ENCODE assay signal across 12 cellular contexts in genomic region chr10:3936422-3937040, GRCh38.
A peak's percentile ranks its signal among the peaks of the same experiment; 100 is the strongest.
DNase-seq lines count a peak whose midpoint lies in the region; ATAC-seq and TF ChIP-seq lines count a peak whose summit lies in the region.
"Had no signal": no experiment of that assay in that cellular context is flagged by ENCODE, and none has a peak within 500 bp of the region (broad histone marks: within the 10 kb centered on the region; RNA-seq: fewer than 3 reads in every experiment).

No MANE protein-coding gene starts in this region.

- no peaks in the 10 kb centered on the region for H3K9me3 ChIP-seq in heart right ventricle
- no peaks in the 10 kb centered on the region for H3K9me3 ChIP-seq in duodenal mucosa (ENCODE audit: control insufficient read depth in 1 of 2, low read length in 2 of 2)
- no peaks in the 10 kb centered on the region for H3K9me3 ChIP-seq in upper lobe of right lung

- H3K27ac ChIP-seq in heart right ventricle = peak overlapping the region in 9 of 10 donors; percentile 7 to 80 (median 61)
- H3K27ac ChIP-seq in duodenal mucosa (ENCODE audit: low read depth, low read length) = peak overlapping the region; percentile 74
- peak overlapping the region; percentile 43 for H3K27ac ChIP-seq in upper lobe of right lung

- peak overlapping the region; percentile 26 for H3K4me3 Mint-ChIP-seq in natural killer cell treated with Interleukin-12 subunit alpha and Interleukin-12 subunit beta and Interleukin-15 and Interleukin-18, amount 100 ng/mL, for 72 hours
- no peak overlapping the region for H3K4me3 Mint-ChIP-seq in Calu3 (ENCODE audit: low read depth, unreplicated experiment)

- BruUV-seq in Calu3 (replicated peaks; lab: Mats Ljungman, UMichigan) = no TSS peak

- H3K9ac ChIP-seq in duodenal mucosa (ENCODE audit: low read depth in 1 of 2, low read length in 2 of 2) = peak overlapping the region in 1 of 2 donors; percentile 4

- H3K4me3 ChIP-seq in heart right ventricle (no peak overlapping the region), duodenal mucosa (ENCODE audit: low read depth in 1 of 2, low read length in 2 of 2) (peak overlapping the region in 1 of 2 donors; percentile 42), upper lobe of right lung (no peak overlapping the region)

- H3K27ac Mint-ChIP-seq in natural killer cell treated with Interleukin-12 subunit alpha and Interleukin-12 subunit beta and Interleukin-15 and Interleukin-18, amount 100 ng/mL, for 72 hours = peak overlapping the region; percentile 83 to 92
- no peak overlapping the region for H3K27ac Mint-ChIP-seq in Calu3 (ENCODE audit: unreplicated experiment)

- H3K27me3 Mint-ChIP-seq in natural killer cell treated with Interleukin-12 subunit alpha and Interleukin-12 subunit beta and Interleukin-15 and Interleukin-18, amount 100 ng/mL, for 72 hours = peaks cover 0 to 2% of the 10 kb centered on the region in 2 donors
- no peaks in the 10 kb centered on the region for H3K27me3 Mint-ChIP-seq in Calu3 (ENCODE audit: unreplicated experiment)

- peaks cover 50 to 55% of the 10 kb centered on the region in 2 donors for H3K4me1 Mint-ChIP-seq in natural killer cell treated with Interleukin-12 subunit alpha and Interleukin-12 subunit beta and Interleukin-15 and Interleukin-18, amount 100 ng/mL, for 72 hours (ENCODE audit: low read depth in 2 of 2)
- H3K4me1 Mint-ChIP-seq in Calu3 (ENCODE audit: low read depth, unreplicated experiment) = peaks cover 2% of the 10 kb centered on the region

- H3K9me3 Mint-ChIP-seq in natural killer cell treated with Interleukin-12 subunit alpha and Interleukin-12 subunit beta and Interleukin-15 and Interleukin-18, amount 100 ng/mL, for 72 hours = peaks cover 3% of the 10 kb centered on the region
- no peaks in the 10 kb centered on the region for H3K9me3 Mint-ChIP-seq in Calu3 (ENCODE audit: low read depth, unreplicated experiment)

- CTCF ChIA-PET in Calu3 (lab: Charles Lee) = no interaction called here

- TF ChIP-seq CTCF in heart right ventricle (IDR thresholded peaks at IDR 0.05) = no peak
- no peak for TF ChIP-seq CTCF in upper lobe of right lung (IDR thresholded peaks at IDR 0.05)
- TF ChIP-seq CTCF in Calu3 (IDR thresholded peaks at IDR 0.05; ENCODE audit: unreplicated experiment) = no peak

- intact Hi-C loops in heart right ventricle (cut with DNase I) (no loop called here), left cardiac atrium (cut with DNase I) (no loop called here), upper lobe of right lung (cut with DNase I) (no loop called here), Calu3 (cut with micrococcal nuclease; ENCODE audit: unreplicated experiment) (no loop called here)

- no peak for DNase-seq in heart right ventricle
- DNase-seq in left cardiac atrium = no peak
- no peak for DNase-seq in natural killer cell treated with Interleukin-12 subunit alpha and Interleukin-12 subunit beta and Interleukin-15 and Interleukin-18, amount 100 ng/mL, for 72 hours (ENCODE audit: low spot score)
- no peak for DNase-seq in upper lobe of right lung
- DNase-seq in NCI-H774 (lab: John Stamatoyannopoulos, UW) = no peak
- DNase-seq in Calu3 = no peak
- DNase-seq: cortex of kidney, head of caudate nucleus, KBM-7, OCI-M1 had no signal

- H3K36me3 ChIP-seq in heart right ventricle (no peaks in the 10 kb centered on the region), duodenal mucosa (ENCODE audit: control insufficient read depth in 1 of 2, insufficient read depth in 2 of 2, low read length in 2 of 2) (no peaks in the 10 kb centered on the region), upper lobe of right lung (no peaks in the 10 kb centered on the region)

- ATAC-seq in heart right ventricle = no peak
- ATAC-seq in left cardiac atrium = no peak
- peak; percentile 43 to 56 for ATAC-seq in natural killer cell treated with Interleukin-12 subunit alpha and Interleukin-12 subunit beta and Interleukin-15 and Interleukin-18, amount 100 ng/mL, for 72 hours
- ATAC-seq in upper lobe of right lung = no peak
- ATAC-seq in HG03095 (IDR thresholded peaks at IDR 0.05; ENCODE audit: unreplicated experiment) = no peak

- 85 to 94% methylated on average over 7 of the region's 7 CpGs for WGBS in heart right ventricle, 2 donors

- H3K4me1 ChIP-seq in heart right ventricle (peaks cover 0 to 22% (median 10%) of the 10 kb centered on the region in 9 donors), duodenal mucosa (ENCODE audit: control insufficient read depth in 1 of 2, insufficient read depth in 2 of 2, low read length in 2 of 2) (peaks cover 19 to 21% of the 10 kb centered on the region in 2 donors), upper lobe of right lung (peaks cover 3% of the 10 kb centered on the region)

- H3K27me3 ChIP-seq in heart right ventricle (no peaks in the 10 kb centered on the region), duodenal mucosa (ENCODE audit: control insufficient read depth in 1 of 2, insufficient read depth in 2 of 2, low read length in 2 of 2) (no peaks in the 10 kb centered on the region), upper lobe of right lung (no peaks in the 10 kb centered on the region)

- H3K36me3 Mint-ChIP-seq in natural killer cell treated with Interleukin-12 subunit alpha and Interleukin-12 subunit beta and Interleukin-15 and Interleukin-18, amount 100 ng/mL, for 72 hours = peaks cover 8% of the 10 kb centered on the region
- H3K36me3 Mint-ChIP-seq in Calu3 (ENCODE audit: insufficient read depth, unreplicated experiment) = no peaks in the 10 kb centered on the region

Comparison
In these comparisons a context has a peak if more than half of its experiments do, and no peak if none do; other contexts are left out.
1. ATAC-seq: peak in natural killer cell treated with Interleukin-12 subunit alpha and Interleukin-12 subunit beta and Interleukin-15 and Interleukin-18, amount 100 ng/mL, for 72 hours (2 of 2); none in heart right ventricle (0 of 8), left cardiac atrium (0 of 2), upper lobe of right lung (single experiment) and HG03095 (single experiment).
2. Peak in every context shown above with its lines, with median percentiles within 50 percentile points of each other: H3K27ac ChIP-seq.